Comparison of ENCODE assay signal across 8 cellular contexts in the genomic region with DNA sequence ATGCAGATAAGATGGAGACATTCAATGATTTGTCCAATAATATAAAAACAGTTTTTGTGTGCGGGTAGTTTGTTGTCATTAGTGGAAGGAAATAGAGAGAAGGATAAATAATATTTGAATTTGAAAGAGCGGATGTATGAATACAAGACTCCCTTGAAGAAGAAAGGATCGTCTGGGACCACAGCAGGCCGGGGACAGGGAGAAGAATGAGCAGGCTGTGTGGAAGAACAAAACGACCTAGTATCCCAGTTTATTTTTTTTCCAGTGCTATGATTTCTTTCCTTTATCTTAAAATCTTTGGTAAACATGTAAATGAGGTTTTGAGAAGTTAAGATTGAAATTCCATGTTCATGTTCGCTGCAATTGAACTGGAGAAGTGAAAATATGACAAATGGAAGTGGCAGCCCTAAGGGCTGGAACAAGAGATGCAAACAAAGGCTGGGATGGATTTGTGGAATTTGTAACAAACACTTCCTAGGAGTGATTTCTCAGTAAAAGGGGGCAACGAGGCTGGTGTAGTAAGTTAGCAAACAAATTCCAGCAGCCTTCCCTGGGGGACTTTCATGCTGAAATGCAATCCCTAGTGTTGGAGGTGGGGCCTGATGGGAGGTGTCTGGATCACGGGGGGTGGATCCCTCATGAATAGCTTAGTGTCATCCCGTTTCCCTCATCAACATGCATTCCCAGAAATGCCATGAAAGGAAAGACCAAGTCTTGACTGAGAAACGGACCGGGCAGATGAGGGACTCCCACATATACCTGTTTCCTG. TPM values are rescaled to one million over a fixed set of nuclear protein-coding genes. Genes with fewer than 3 reads are reported as not detected.
A peak's percentile ranks its signal among the peaks of the same experiment; 100 is the strongest.
DNase-seq lines count a peak whose midpoint lies in the region; ATAC-seq, FAIRE-seq and TF ChIP-seq lines count a peak whose summit lies in the region.

No MANE protein-coding gene starts in this region.

- no peaks in the 10 kb centered on the region for H3K27me3 ChIP-seq in small intestine (ENCODE audit: control insufficient read depth in 2 of 2, insufficient read depth in 2 of 2, low read length in 2 of 2)

- no peaks in the 10 kb centered on the region for H3K36me3 ChIP-seq in small intestine (ENCODE audit: control insufficient read depth in 2 of 2, insufficient read depth in 2 of 2, low read length in 2 of 2)

- peak; percentile 80 for DNase-seq in NCI-H2029 (lab: John Stamatoyannopoulos, UW)
- DNase-seq in choroid plexus epithelial cell (ENCODE audit: low read depth) = peak; percentile 95
- peak; percentile 78 for DNase-seq in iris pigment epithelial cell (ENCODE audit: low read depth)
- peak; percentile 16 for DNase-seq in small intestine
- no peak for DNase-seq in stimulated activated CD8-positive, alpha-beta memory T cell treated with anti-CD3 and anti-CD28 coated beads, Interleukin-4, amount 100 ng/mL, for 48 hours
- no peak for DNase-seq in CD1c-positive myeloid dendritic cell (ENCODE audit: extremely low spot score)
- no peak for DNase-seq in NCI-H146 treated with DMSO at 0.1 percent for 48 hours (lab: John Stamatoyannopoulos, UW; ENCODE audit: unreplicated experiment)

- WGBS in small intestine, 3 donors = 18 to 31% (median 28%) methylated on average over 11 of the region's 11 CpGs

- FAIRE-seq in small intestine (lab: Jason Lieb, UNC) = no peak

- H3K4me1 ChIP-seq in small intestine (ENCODE audit: control insufficient read depth in 2 of 2, insufficient read depth in 1 of 2, low read depth in 1 of 2, low read length in 1 of 2) = no peaks in the 10 kb centered on the region

- peak overlapping the region; percentile 54 for H3K4me3 ChIP-seq in choroid plexus epithelial cell (ENCODE audit: low read depth, low read length)
- H3K4me3 ChIP-seq in small intestine (ENCODE audit: low read depth in 1 of 2, low read length in 2 of 2) = no peak overlapping the region

- H3K27ac ChIP-seq in small intestine (ENCODE audit: low read depth in 1 of 2, low read length in 1 of 2) = peak overlapping the region in 1 of 2 donors; percentile 84

- no peak for TF ChIP-seq CTCF in choroid plexus epithelial cell (conservative IDR thresholded peaks at IDR 0.05; ENCODE audit: low read depth, low read length)

- H3K9me3 ChIP-seq in small intestine (ENCODE audit: control insufficient read depth, low read depth) = no peaks in the 10 kb centered on the region

- ATAC-seq in GM18873 (IDR thresholded peaks at IDR 0.05; ENCODE audit: low FRiP score, unreplicated experiment) = no peak

RNA-seq across cellular contexts. Expression of a gene that starts 10.2 kb away (rescaled TPM):
- 10 to 100 TPM in 2 of 3 donors, 1 to 10 TPM in 1; 6.5 to 40.8 (median 23.0) TPM for polyA plus RNA-seq in small intestine

Comparison
In these comparisons a context has a peak if more than half of its experiments do, and no peak if none do; other contexts are left out.
1. DNase-seq: peak in NCI-H2029 (single experiment), choroid plexus epithelial cell (single experiment), iris pigment epithelial cell (single experiment) and small intestine (single experiment); none in stimulated activated CD8-positive, alpha-beta memory T cell treated with anti-CD3 and anti-CD28 coated beads, Interleukin-4, amount 100 ng/mL, for 48 hours (single experiment), CD1c-positive myeloid dendritic cell (single experiment) and NCI-H146 treated with DMSO at 0.1 percent for 48 hours (single experiment).